Comparison of ENCODE assay signal across 15 cellular contexts in genomic region chr2:149422337-149422990, GRCh38.
DNase-seq lines count a peak whose midpoint lies in the region; ATAC-seq, FAIRE-seq and TF ChIP-seq lines count a peak whose summit lies in the region.
"Had no signal": no experiment of that assay in that cellular context is flagged by ENCODE, and none has a peak within 500 bp of the region (broad histone marks: within the 10 kb centered on the region; RNA-seq: fewer than 3 reads in every experiment).

No MANE protein-coding gene starts in this region.

- no peaks in the 10 kb centered on the region for H3K79me1 ChIP-seq in neuronal stem cell (ENCODE audit: low read depth, low read length)

- H2BK120ac ChIP-seq in neuronal stem cell (ENCODE audit: low read depth, low read length) = no peak overlapping the region

- no peak for TF ChIP-seq POLR2A in Peyer's patch (IDR thresholded peaks at IDR 0.05)

- H3K9me3 ChIP-seq in Peyer's patch (no peaks in the 10 kb centered on the region), neuronal stem cell (replicated peaks in 1 of 2; ENCODE audit: control insufficient read depth in 2 of 2, insufficient read depth in 1 of 2, low read depth in 1 of 2, low read length in 2 of 2) (no peaks in the 10 kb centered on the region)

- H3K27me3 ChIP-seq in Peyer's patch (no peaks in the 10 kb centered on the region), neuronal stem cell (ENCODE audit: control insufficient read depth in 3 of 3, insufficient read depth in 3 of 3, low read depth in 1 of 3, low read length in 3 of 3) (peaks cover 0 to 10% (median 0%) of the 10 kb centered on the region in 3 experiments)

- H4K91ac ChIP-seq in neuronal stem cell (ENCODE audit: low read depth, low read length, poor library complexity) = no peak overlapping the region

- no peak overlapping the region for H3K14ac ChIP-seq in neuronal stem cell (ENCODE audit: low read length)

- no peaks in the 10 kb centered on the region for H3K36me3 ChIP-seq in Peyer's patch
- H3K36me3 ChIP-seq in neuronal stem cell (replicated peaks in 1 of 2; ENCODE audit: control insufficient read depth in 2 of 2, insufficient read depth in 2 of 2, low read length in 2 of 2) = no peaks in the 10 kb centered on the region

- peak in 2 of 3 donors; percentile 55 to 61 for DNase-seq in Peyer's patch
- no peak for DNase-seq in neuronal stem cell (ENCODE audit: low spot score)
- no peak for DNase-seq in COLO668 (lab: John Stamatoyannopoulos, UW; ENCODE audit: unreplicated experiment)
- DNase-seq in SKM-1 treated with dmso at 0.1 percent for 144 hours (lab: John Stamatoyannopoulos, UW; ENCODE audit: unreplicated experiment) = no peak
- no peak for DNase-seq in DMS114 treated with DMSO at 0.1 percent for 48 hours (lab: John Stamatoyannopoulos, UW; ENCODE audit: unreplicated experiment)
- DNase-seq in NCI-H510A treated with DMSO at 0.1 percent for 48 hours (lab: John Stamatoyannopoulos, UW) = no peak
- DNase-seq: activated CD8-positive, alpha-beta T cell treated with anti-CD3 and anti-CD28 coated beads, Interleukin-2, amount 10 ng/mL, durations not matched to agents 7 days and 5 days; activated naive CD4-positive, alpha-beta T cell treated with anti-CD3 and anti-CD28 coated beads, Interleukin-2, amount 10 ng/mL, durations not matched to agents 7 days and 5 days; CD8-positive, alpha-beta T cell; midbrain; NCI-H1092; NCI-H82; T-helper 2 cell had no signal

- H3K23ac ChIP-seq in neuronal stem cell (ENCODE audit: low read depth, low read length, poor library complexity) = no peak overlapping the region

- H3K4me2 ChIP-seq in neuronal stem cell (ENCODE audit: insufficient read depth, low read length, poor library complexity, severe bottlenecking) = no peak overlapping the region

- H3K4me3 ChIP-seq in Peyer's patch (no peak overlapping the region), neuronal stem cell (ENCODE audit: low read length in 2 of 2) (no peak overlapping the region)

- H2BK15ac ChIP-seq in neuronal stem cell (ENCODE audit: low read length) = no peak overlapping the region

- no peak overlapping the region for H2AK5ac ChIP-seq in neuronal stem cell (ENCODE audit: low read depth, low read length)

- H3K9ac ChIP-seq in neuronal stem cell (ENCODE audit: low read depth, low read length, poor library complexity) = no peak overlapping the region

- H3K27ac ChIP-seq in Peyer's patch = peak overlapping the region in 3 of 4 donors; percentile 36 to 69 (median 46)
- H3K27ac ChIP-seq in neuronal stem cell (replicated peaks; ENCODE audit: low read length) = no peak overlapping the region

- H3K18ac ChIP-seq in neuronal stem cell (ENCODE audit: low read length) = peak overlapping the region; percentile 49

- H2AFZ ChIP-seq in neuronal stem cell (ENCODE audit: low read length) = no peak overlapping the region

- no peak overlapping the region for H3K4ac ChIP-seq in neuronal stem cell (ENCODE audit: low read length)

- no peak overlapping the region for H2BK5ac ChIP-seq in neuronal stem cell (ENCODE audit: low read length)

- H4K8ac ChIP-seq in neuronal stem cell (ENCODE audit: low read depth, low read length) = no peak overlapping the region

- ATAC-seq in esophagus mucosa = peak; percentile 17
- ATAC-seq: activated CD8-positive, alpha-beta T cell treated with anti-CD3 and anti-CD28 coated beads, Interleukin-2, amount 10 ng/mL, durations not matched to agents 7 days and 5 days; CD8-positive, alpha-beta T cell had no signal

- H3K4me1 ChIP-seq in Peyer's patch = peaks cover 0 to 11% (median 0%) of the 10 kb centered on the region in 4 donors
- peaks cover 9 to 16% of the 10 kb centered on the region in 2 donors for H3K4me1 ChIP-seq in neuronal stem cell (ENCODE audit: control insufficient read depth in 2 of 2, insufficient read depth in 1 of 2, low read depth in 1 of 2, low read length in 2 of 2)

- whole genome bisulfite sequencing in neuronal stem cell (ENCODE audit: extremely low coverage in 2 of 2, insufficient read length in 2 of 2, insufficient replicate concordance in 1 of 2), 2 donors = no CpG with 5 or more reads among the region's 2 CpGs

- TF ChIP-seq CTCF in Peyer's patch (IDR thresholded peaks at IDR 0.05) = no peak

- H2BK12ac ChIP-seq in neuronal stem cell (ENCODE audit: low read length) = no peak overlapping the region

- FAIRE-seq in G401.6 (lab: Jason Lieb, UNC) = peak; percentile 50

Comparison
In these comparisons a context has a peak if more than half of its experiments do, and no peak if none do; other contexts are left out.
1. DNase-seq: peak in Peyer's patch (2 of 3); none in neuronal stem cell (single experiment), COLO668 (single experiment), SKM-1 treated with dmso at 0.1 percent for 144 hours (single experiment), DMS114 treated with DMSO at 0.1 percent for 48 hours (single experiment) and NCI-H510A treated with DMSO at 0.1 percent for 48 hours (single experiment).